Comparison of ENCODE assay signal across 8 cellular contexts in the genomic region with DNA sequence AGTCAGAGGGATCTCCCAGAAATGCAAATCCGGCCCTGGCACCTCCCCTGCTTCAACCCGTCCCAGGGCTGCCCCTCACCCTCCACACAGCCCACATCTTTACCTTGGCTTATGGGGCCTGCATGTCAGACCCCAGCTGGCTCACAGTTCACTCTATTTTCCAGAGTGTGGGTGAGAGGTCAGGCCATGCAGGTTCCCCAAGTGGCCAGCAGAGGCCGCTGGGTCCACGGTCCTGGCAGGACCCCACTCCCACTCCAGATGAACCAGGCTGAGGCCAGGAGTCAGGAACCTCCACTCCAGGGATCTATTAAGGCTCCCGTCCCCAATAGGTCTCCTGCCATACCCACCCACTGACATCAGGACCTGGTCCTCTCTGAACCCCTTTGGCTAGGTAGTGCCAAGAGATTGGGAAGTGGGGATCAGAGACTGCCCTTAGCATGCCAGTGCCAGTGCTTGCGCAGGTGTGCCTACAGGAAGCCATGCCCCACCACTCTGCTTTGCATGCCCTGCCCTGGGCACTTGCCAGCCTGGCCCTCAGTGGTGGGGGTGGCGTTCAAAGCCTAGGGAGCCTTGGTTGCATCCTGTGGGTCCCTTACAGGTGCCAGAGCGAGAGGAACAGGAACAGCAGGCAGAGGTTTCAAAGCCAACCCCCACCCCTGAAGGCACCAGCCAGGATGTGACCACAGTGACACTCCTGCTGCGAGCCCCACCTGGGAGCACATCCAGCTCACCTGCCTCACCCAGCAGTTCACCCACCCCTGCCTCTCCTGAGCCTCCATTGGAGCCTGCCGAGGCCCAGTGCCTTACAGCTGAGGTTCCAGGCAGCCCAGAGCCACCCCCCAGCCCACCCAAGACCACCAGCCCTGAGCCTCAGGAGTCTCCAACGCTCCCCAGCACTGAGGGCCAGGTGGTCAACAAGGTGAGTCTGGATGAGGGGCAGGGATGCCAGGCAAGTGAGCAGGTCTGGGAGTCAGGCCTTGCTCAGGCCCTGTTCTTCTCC.
A peak's percentile ranks its signal among the peaks of the same experiment; 100 is the strongest.
DNase-seq lines count a peak whose midpoint lies in the region; ATAC-seq and TF ChIP-seq lines count a peak whose summit lies in the region.

No MANE protein-coding gene starts in this region.

- peak; percentile 76 for DNase-seq in AG08396 (ENCODE audit: low spot score)
- DNase-seq in RWPE2 (ENCODE audit: low spot score), result no peak
- DNase-seq in ecto neural progenitor cell (ENCODE audit: low spot score), result peak; percentile 69
- DNase-seq in SIG-M5 (lab: John Stamatoyannopoulos, UW), result no peak
- no peak for DNase-seq in SHP77 treated with DMSO at 0.1 percent for 48 hours (lab: John Stamatoyannopoulos, UW)

- H3K9ac ChIP-seq in mucosa of rectum (ENCODE audit: low read depth in 1 of 2, low read length in 2 of 2), result no peak overlapping the region

- no peaks in the 10 kb centered on the region for H3K27me3 ChIP-seq in RWPE2 (ENCODE audit: insufficient read depth, poor library complexity, severe bottlenecking)
- no peaks in the 10 kb centered on the region for H3K27me3 ChIP-seq in mucosa of rectum (ENCODE audit: control insufficient read depth in 2 of 2, insufficient read depth in 2 of 2, low read length in 2 of 2)

- H3K4me1 ChIP-seq in RWPE2 (ENCODE audit: insufficient read depth, poor library complexity, severe bottlenecking), result no peaks in the 10 kb centered on the region
- H3K4me1 ChIP-seq in mucosa of rectum (ENCODE audit: control insufficient read depth in 2 of 2, insufficient read depth in 2 of 2, low read length in 2 of 2), result peaks cover 9 to 18% of the 10 kb centered on the region in 2 donors

- TF ChIP-seq CTCF in GM12872 (IDR thresholded peaks at IDR 0.05; ENCODE audit: insufficient read depth, low read depth, low read length) (peak; percentile 96), RWPE2 (IDR thresholded peaks at IDR 0.05; ENCODE audit: poor library complexity, severe bottlenecking) (peak; percentile 36)

- no peaks in the 10 kb centered on the region for H3K9me3 ChIP-seq in RWPE2 (ENCODE audit: severe bottlenecking)
- no peaks in the 10 kb centered on the region for H3K9me3 ChIP-seq in mucosa of rectum (ENCODE audit: control insufficient read depth in 2 of 2, low read length in 2 of 2)

- H3K4me3 ChIP-seq in RWPE2 (ENCODE audit: severe bottlenecking) (no peak overlapping the region), mucosa of rectum (ENCODE audit: low read length in 2 of 2) (peak overlapping the region in 1 of 2 donors; percentile 37)

- H3K27ac ChIP-seq in RWPE2 (ENCODE audit: poor library complexity, severe bottlenecking) (no peak overlapping the region), mucosa of rectum (ENCODE audit: low read depth in 2 of 2, low read length in 2 of 2) (peak overlapping the region; percentile 54 to 77)

- peaks cover 93% of the 10 kb centered on the region for H3K36me3 ChIP-seq in RWPE2 (ENCODE audit: low read depth)
- H3K36me3 ChIP-seq in mucosa of rectum (ENCODE audit: control insufficient read depth in 2 of 2, insufficient read depth in 2 of 2, low read length in 2 of 2), result peaks cover 43 to 55% of the 10 kb centered on the region in 2 donors

- ATAC-seq in RWPE2 (ENCODE audit: low read depth), result peak; percentile 15; the same call in 1 of the 3 replicates
- ATAC-seq in GM21360 (IDR thresholded peaks at IDR 0.05; ENCODE audit: unreplicated experiment), result no peak

Comparison
In these comparisons a context has a peak if more than half of its experiments do, and no peak if none do; other contexts are left out.
1. DNase-seq: peak in AG08396 (single experiment) and ecto neural progenitor cell (single experiment); none in RWPE2 (single experiment), SIG-M5 (single experiment) and SHP77 treated with DMSO at 0.1 percent for 48 hours (single experiment).